8 cellular contexts compared by ENCODE assay signal in the genomic region with DNA sequence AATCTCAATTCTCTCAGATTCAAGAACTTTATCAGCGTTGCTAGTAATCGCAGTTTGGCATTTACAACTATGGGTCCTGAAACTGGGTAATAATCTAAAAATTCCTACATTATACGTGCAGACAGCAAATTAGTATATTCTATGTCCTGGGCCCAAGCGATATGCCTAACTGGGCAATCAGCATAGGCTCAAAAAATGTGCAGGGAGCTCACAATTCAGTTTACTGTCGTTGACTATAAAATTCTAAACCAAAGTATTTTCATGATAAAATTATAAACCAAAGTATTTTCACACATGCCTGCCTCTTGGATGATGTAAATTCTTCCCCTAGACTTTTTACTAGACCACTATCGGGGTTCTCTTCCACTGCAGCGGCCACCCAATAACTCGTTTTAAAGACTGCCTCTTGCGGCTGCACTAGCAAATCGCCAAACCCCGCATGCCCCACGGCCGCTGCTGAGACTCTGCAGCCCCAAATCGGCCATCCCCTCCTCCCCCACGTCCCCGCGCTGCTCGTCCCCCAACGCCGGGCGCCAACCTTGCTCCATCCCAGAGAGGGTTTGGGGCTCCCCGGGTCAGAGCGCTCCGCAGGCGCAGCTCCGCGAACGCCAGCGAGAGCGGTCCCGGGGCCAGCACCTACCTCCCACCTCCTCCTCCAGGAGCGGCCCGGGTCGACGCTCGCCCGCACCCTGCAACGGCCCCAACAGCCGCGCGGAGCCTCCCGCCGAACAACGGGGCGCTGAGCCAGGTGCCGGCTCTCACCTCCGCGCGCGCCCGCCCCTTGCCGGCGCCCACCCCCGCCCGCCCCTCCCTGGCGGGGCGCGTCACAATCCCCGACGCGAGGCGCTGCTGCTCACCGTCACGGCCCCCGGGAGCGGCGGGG. TPM values are rescaled to one million over a fixed set of nuclear protein-coding genes. Genes with fewer than 3 reads are reported as not detected.
DNase-seq lines count a peak whose midpoint lies in the region; ATAC-seq and TF ChIP-seq lines count a peak whose summit lies in the region.

No MANE protein-coding gene starts in this region.

- peak overlapping the region; percentile 66 for H3K9ac ChIP-seq in mucosa of stomach (ENCODE audit: low read length)

- peaks cover 5% of the 10 kb centered on the region for H3K36me3 Mint-ChIP-seq in T-helper 1 cell treated with Interleukin-12 subunit alpha and Interleukin-12 subunit beta and Interleukin-4 antibody, amounts not matched to agents 30 μg/mL and 1 μg/mL, for 36 hours (ENCODE audit: low read depth)
- H3K36me3 Mint-ChIP-seq in endothelial cell (ENCODE audit: low read depth, unreplicated experiment): no peaks in the 10 kb centered on the region

- H3K36me3 ChIP-seq in KOPT-K1 (ENCODE audit: insufficient read depth, low read length) (no peaks in the 10 kb centered on the region), mucosa of stomach (ENCODE audit: control insufficient read depth, insufficient read depth, low read length) (no peaks in the 10 kb centered on the region), tibial artery (no peaks in the 10 kb centered on the region)

- H3K4me3 ChIP-seq in mucosa of stomach (ENCODE audit: low read length): peak overlapping the region; percentile 77
- peak overlapping the region; percentile 92 to 96 for H3K4me3 ChIP-seq in tibial artery

- no peak for TF ChIP-seq CTCF in endothelial cell (IDR thresholded peaks at IDR 0.05; ENCODE audit: unreplicated experiment)
- TF ChIP-seq CTCF in tibial artery (IDR thresholded peaks at IDR 0.05): peak in 1 of 2 experiments; percentile 24

- peak; percentile 84 for DNase-seq in DMS79 treated with DMSO at 0.1 percent for 48 hours (lab: John Stamatoyannopoulos, UW)
- DNase-seq in endothelial cell (ENCODE audit: low spot score): peak; percentile 56
- peak; percentile 55 to 75 for DNase-seq in tibial artery

- intact Hi-C loops in tibial artery (cut with DNase I; ENCODE audit: low total_unique reads): loop anchor here (5.0 to 10.0 kb wide), 2 partner anchors 117 to 185 kb away; a partner anchor contains a TSS

- H3K27ac Mint-ChIP-seq in T-helper 1 cell treated with Interleukin-12 subunit alpha and Interleukin-12 subunit beta and Interleukin-4 antibody, amounts not matched to agents 30 μg/mL and 1 μg/mL, for 36 hours: peak overlapping the region; percentile 84
- H3K27ac Mint-ChIP-seq in endothelial cell (ENCODE audit: unreplicated experiment): no peak overlapping the region

- peak overlapping the region; percentile 92 for H3K4me3 Mint-ChIP-seq in T-helper 1 cell treated with Interleukin-12 subunit alpha and Interleukin-12 subunit beta and Interleukin-4 antibody, amounts not matched to agents 30 μg/mL and 1 μg/mL, for 36 hours
- H3K4me3 Mint-ChIP-seq in endothelial cell (ENCODE audit: unreplicated experiment): peak overlapping the region; percentile 90

- peaks cover 3% of the 10 kb centered on the region for H3K27me3 Mint-ChIP-seq in T-helper 1 cell treated with Interleukin-12 subunit alpha and Interleukin-12 subunit beta and Interleukin-4 antibody, amounts not matched to agents 30 μg/mL and 1 μg/mL, for 36 hours (ENCODE audit: low read depth)
- no peaks in the 10 kb centered on the region for H3K27me3 Mint-ChIP-seq in endothelial cell (ENCODE audit: unreplicated experiment)

- no peaks in the 10 kb centered on the region for H3K9me3 Mint-ChIP-seq in T-helper 1 cell treated with Interleukin-12 subunit alpha and Interleukin-12 subunit beta and Interleukin-4 antibody, amounts not matched to agents 30 μg/mL and 1 μg/mL, for 36 hours
- no peaks in the 10 kb centered on the region for H3K9me3 Mint-ChIP-seq in endothelial cell (ENCODE audit: unreplicated experiment)

- peak overlapping the region; percentile 91 for H3K27ac ChIP-seq in KOPT-K1 (ENCODE audit: low read depth, low read length, poor library complexity, severe bottlenecking)
- H3K27ac ChIP-seq in tibial artery: peak overlapping the region; percentile 86 to 87

- H3K9me3 ChIP-seq in KOPT-K1 (ENCODE audit: insufficient read depth, low read length, poor library complexity, severe bottlenecking) (no peaks in the 10 kb centered on the region), mucosa of stomach (ENCODE audit: control insufficient read depth, low read length) (no peaks in the 10 kb centered on the region), tibial artery (no peaks in the 10 kb centered on the region)

- H3K4me1 Mint-ChIP-seq in T-helper 1 cell treated with Interleukin-12 subunit alpha and Interleukin-12 subunit beta and Interleukin-4 antibody, amounts not matched to agents 30 μg/mL and 1 μg/mL, for 36 hours (ENCODE audit: low read depth): peaks cover 44% of the 10 kb centered on the region
- H3K4me1 Mint-ChIP-seq in endothelial cell (ENCODE audit: unreplicated experiment): peaks cover 13% of the 10 kb centered on the region

- no peaks in the 10 kb centered on the region for H3K27me3 ChIP-seq in mucosa of stomach (ENCODE audit: control insufficient read depth, insufficient read depth, low read length)
- no peaks in the 10 kb centered on the region for H3K27me3 ChIP-seq in tibial artery

- H3K4me1 ChIP-seq in mucosa of stomach (ENCODE audit: control insufficient read depth, insufficient read depth, low read length) (peaks cover 13% of the 10 kb centered on the region), tibial artery (peaks cover 0 to 22% (median 11%) of the 10 kb centered on the region in 4 donors)

- ATAC-seq in GM19452 (IDR thresholded peaks at IDR 0.05; ENCODE audit: unreplicated experiment) (peak; percentile 60), GM21526 (IDR thresholded peaks at IDR 0.05; ENCODE audit: low FRiP score, unreplicated experiment) (no peak)

RNA-seq across cellular contexts. Expression of a gene that starts 0.5 kb away (rescaled TPM):
- total RNA-seq in endothelial cell (ENCODE audit: unreplicated experiment): 7.3 TPM
